In genomic region chr12:6044082-6044481, GRCh38 we compare ENCODE assay signal across 1 cellular context.
TF ChIP-seq lines count a peak whose summit lies in the region.

No MANE protein-coding gene starts in this region.

TF ChIP-seq in SK-N-SH treated with all-trans-retinoic acid at 6 μM for 48 hours, 23 proteins besides CTCF, POLR2A, EP300 and RAD21 (continued from another document):
- TF ChIP-seq PATZ1 (CRISPR knock-in tag; IDR thresholded peaks at IDR 0.05; ENCODE audit: borderline replicate concordance) (no peak), PPARA (CRISPR knock-in tag; IDR thresholded peaks at IDR 0.05; ENCODE audit: borderline replicate concordance) (no peak), CSDC2 (CRISPR knock-in tag; IDR thresholded peaks at IDR 0.05) (no peak), TOX (CRISPR knock-in tag; IDR thresholded peaks at IDR 0.05; ENCODE audit: borderline replicate concordance) (no peak), BACH2 (CRISPR knock-in tag; IDR thresholded peaks at IDR 0.05; ENCODE audit: borderline replicate concordance) (no peak), ZFP30 (CRISPR knock-in tag; IDR thresholded peaks at IDR 0.05) (no peak), ESRRG (CRISPR knock-in tag; IDR thresholded peaks at IDR 0.05) (no peak), OSR1 (CRISPR knock-in tag; IDR thresholded peaks at IDR 0.05) (no peak), ZNF8 (CRISPR knock-in tag; IDR thresholded peaks at IDR 0.05) (no peak), CSRNP3 (CRISPR knock-in tag; IDR thresholded peaks at IDR 0.05) (no peak), ISL1 (CRISPR knock-in tag; IDR thresholded peaks at IDR 0.05) (no peak), ZFP3 (CRISPR knock-in tag; IDR thresholded peaks at IDR 0.05) (no peak)
